1 cellular context compared by ENCODE assay signal in genomic region chr4:10063544-10064300, GRCh38.
TF ChIP-seq lines count a peak whose summit lies in the region.

No MANE protein-coding gene starts in this region.

TF ChIP-seq in GM12878, 131 proteins besides CTCF, POLR2A, EP300 and RAD21 (continued from another document):
- TF ChIP-seq USF1 (IDR thresholded peaks at IDR 0.05; ENCODE audit: borderline replicate concordance, extremely low read length, insufficient read depth, low read depth, low read length), result no peak
- no peak for TF ChIP-seq HCFC1 (IDR thresholded peaks at IDR 0.05; ENCODE audit: low read length)
- TF ChIP-seq CEBPZ (IDR thresholded peaks at IDR 0.05; ENCODE audit: low read depth, low read length), result no peak
- no peak for TF ChIP-seq SREBF1 (IDR thresholded peaks at IDR 0.05; ENCODE audit: low read length)
- TF ChIP-seq USF2 (IDR thresholded peaks at IDR 0.05; ENCODE audit: borderline replicate concordance, low read depth, low read length), result no peak
- no peak for TF ChIP-seq SP1 (IDR thresholded peaks at IDR 0.05; ENCODE audit: low read depth, low read length)
- no peak for TF ChIP-seq SPI1 (IDR thresholded peaks at IDR 0.05; ENCODE audit: borderline replicate concordance, insufficient read depth, low read depth, low read length)
- TF ChIP-seq TBL1XR1 (IDR thresholded peaks at IDR 0.05; ENCODE audit: low read depth, low read length), result no peak
- no peak for TF ChIP-seq POU2F2 (IDR thresholded peaks at IDR 0.05; ENCODE audit: borderline replicate concordance, low read depth, low read length)
- TF ChIP-seq BACH1 (IDR thresholded peaks at IDR 0.05; ENCODE audit: borderline replicate concordance), result no peak
